ENCODE assay signal across 21 cellular contexts in the genomic region with DNA sequence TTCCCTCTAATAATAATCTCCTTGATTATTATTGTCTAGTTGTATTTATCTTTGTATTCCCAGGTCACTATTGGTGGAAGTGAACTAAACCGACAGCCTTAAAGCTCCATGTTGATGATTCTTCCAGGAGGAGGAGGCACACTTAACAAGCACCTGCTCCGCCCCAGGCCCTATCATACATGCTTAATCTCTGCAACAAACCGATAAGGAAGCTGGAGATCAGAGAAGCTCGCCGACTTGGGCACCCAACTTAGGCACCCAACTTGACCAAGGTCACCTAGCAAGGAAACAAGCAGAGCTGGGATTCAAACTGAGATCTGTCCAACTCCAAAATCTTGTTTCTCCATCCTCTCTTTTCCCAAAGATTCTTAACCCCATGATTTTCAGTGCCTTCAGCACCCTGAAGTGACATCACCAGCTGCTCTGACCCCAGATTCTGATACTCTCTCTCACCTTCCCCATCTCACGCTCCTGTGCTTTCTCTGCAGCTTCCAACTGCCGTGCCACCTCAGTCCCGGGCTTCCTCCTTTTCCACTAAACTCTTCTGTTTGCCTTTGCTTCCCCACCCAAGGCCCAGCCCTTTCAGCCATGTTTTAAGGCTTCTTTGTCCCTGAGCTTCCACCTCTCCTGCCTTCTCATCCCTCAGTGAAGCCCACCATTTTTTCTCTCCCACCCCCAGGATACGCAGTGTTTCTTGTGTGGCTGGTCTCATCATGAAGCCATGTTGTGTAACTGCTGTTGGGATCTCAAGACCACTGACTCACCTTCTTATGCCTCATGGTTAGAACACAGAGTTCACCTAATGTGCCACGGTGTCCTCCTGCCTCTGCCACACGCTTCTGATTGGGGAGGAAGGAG. TPM values are rescaled to one million over a fixed set of nuclear protein-coding genes. Genes with fewer than 3 reads are reported as not detected.
DNase-seq lines count a peak whose midpoint lies in the region; ATAC-seq, FAIRE-seq and TF ChIP-seq lines count a peak whose summit lies in the region.
"Had no signal": no experiment of that assay in that cellular context is flagged by ENCODE, and none has a peak within 500 bp of the region (broad histone marks: within the 10 kb centered on the region; RNA-seq: fewer than 3 reads in every experiment).

No MANE protein-coding gene starts in this region.

- DNase-seq in A549 (ENCODE audit: low read depth in 1 of 2, low spot score in 1 of 2) = no peak
- peak; percentile 45 for DNase-seq in IMR-90
- peak in 3 of 4 experiments; percentile 4 to 40 (median 31) for DNase-seq in K562 (ENCODE audit: extremely low read depth in 1 of 4, low spot score in 3 of 4)
- DNase-seq in AML-193 (lab: John Stamatoyannopoulos, UW) = no peak
- no peak for DNase-seq in activated CD4-positive, alpha-beta T cell treated with anti-CD3 and anti-CD28 coated beads for 1 hour
- DNase-seq in tibial artery = no peak
- DNase-seq: activated CD4-positive, alpha-beta memory T cell treated with anti-CD3 and anti-CD28 coated beads for 36 hours; activated CD8-positive, alpha-beta memory T cell treated with anti-CD3 and anti-CD28 coated beads, Interleukin-2, amount 50 U/mL, for 4 hours; activated naive CD4-positive, alpha-beta T cell treated with anti-CD3 and anti-CD28 coated beads, Interleukin-2, amount 50 U/mL, for 16 hours; anterior cingulate cortex; BE2C; esophagus squamous epithelium; foreskin melanocyte; left cardiac atrium; NCI-H1092; NCI-H526 treated with DMSO at 0.1 percent for 48 hours; RPMI8226 had no signal

- POLR2A ChIA-PET in A549 (lab: Yijun Ruan, JAX) (interaction anchor here (1.2 to 2.0 kb wide), 2 partner anchors 30 to 38 kb away, joined by 4 to 11 read pairs; partner anchors contain the start of gene KRT8), IMR-90 (lab: Charles Lee; ENCODE audit: unreplicated experiment) (no interaction called here), K562 (lab: Yijun Ruan, JAX) (interaction anchor here (0.6 to 4.9 kb wide), 5 partner anchors 8 to 572 kb away, joined by 3 to 30 read pairs (median 17); partner anchors contain the start of gene KRT18)

- ATAC-seq in A549 (no peak), IMR-90 (ENCODE audit: low read depth) (no peak), K562 (no peak), GM21786 (IDR thresholded peaks at IDR 0.05; ENCODE audit: unreplicated experiment) (no peak)
- ATAC-seq: left cardiac atrium had no signal

- H2BK120ac ChIP-seq in IMR-90 (ENCODE audit: low read depth, low read length) = no peak overlapping the region

- no peak for TF ChIP-seq EP300 in A549 (IDR thresholded peaks at IDR 0.05)
- no peak for TF ChIP-seq EP300 in K562 (IDR thresholded peaks at IDR 0.05; ENCODE audit: low read length)

- peak overlapping the region; percentile 17; the same call in 1 of the 2 replicates for H2AK5ac ChIP-seq in IMR-90 (ENCODE audit: low read depth, low read length)

- no peak overlapping the region for H3K18ac ChIP-seq in IMR-90 (ENCODE audit: low read depth, low read length)

- WGBS in A549 (ENCODE audit: missing lambda C conversion rate) = 90% methylated on average over 11 of the region's 11 CpGs
- 93% methylated on average over 7 of the region's 11 CpGs; no CpG with 5 or more reads in 1 of the 2 experiments for WGBS in IMR-90 (ENCODE audit: extremely low coverage in 2 of 2, insufficient read length in 1 of 2), 2 experiments
- WGBS in K562 (ENCODE audit: insufficient coverage, low coverage, missing lambda C conversion rate) = 25% methylated on average over 10 of the region's 11 CpGs

- intact Hi-C loops in IMR-90 (cut with micrococcal nuclease) (no loop called here), K562 (cut with micrococcal nuclease) (no loop called here), tibial artery (cut with DNase I; ENCODE audit: low total_unique reads) (no loop called here)

- H3K4me3 ChIP-seq in A549 = no peak overlapping the region
- H3K4me3 ChIP-seq in IMR-90 (ENCODE audit: insufficient read depth, low read depth, low read length) = no peak overlapping the region
- no peak overlapping the region for H3K4me3 ChIP-seq in K562
- H3K4me3 ChIP-seq in mucosa of rectum (ENCODE audit: low read length in 2 of 2) = peak overlapping the region; percentile 20 to 30
- H3K4me3 ChIP-seq in tibial artery = no peak overlapping the region
- H3K4me3 ChIP-seq: esophagus squamous epithelium, SJSA1 had no signal

- no peak overlapping the region for H4K91ac ChIP-seq in IMR-90 (ENCODE audit: insufficient read depth, low read depth, low read length)

- no peak overlapping the region for H2BK15ac ChIP-seq in IMR-90 (ENCODE audit: low read depth, low read length)

- H3K9ac ChIP-seq in IMR-90 (ENCODE audit: low read depth, low read length) (no peak overlapping the region), K562 (ENCODE audit: insufficient read depth in 1 of 2, low read depth in 2 of 2, low read length in 2 of 2) (no peak overlapping the region), mucosa of rectum (ENCODE audit: low read depth in 1 of 2, low read length in 2 of 2) (peak overlapping the region; percentile 34 to 49)

- peaks cover 11% of the 10 kb centered on the region; the same call in 1 of the 2 replicates for H3K9me1 ChIP-seq in IMR-90 (ENCODE audit: insufficient read depth, low read length)
- no peaks in the 10 kb centered on the region for H3K9me1 ChIP-seq in K562 (ENCODE audit: control insufficient read depth, insufficient read depth, low read length)

- BruUV-seq in IMR-90 (replicated peaks; lab: Mats Ljungman, UMichigan) = no TSS peak
- BruUV-seq in K562 (replicated peaks; lab: Mats Ljungman, UMichigan) = no TSS peak

- no peak overlapping the region for H2AK9ac ChIP-seq in IMR-90 (replicated peaks; ENCODE audit: low read depth, low read length, poor library complexity)

- in situ Hi-C loops in IMR-90 (cut with MboI; ENCODE audit: low sequenced_read_pairs) = no loop called here
- in situ Hi-C loops in K562 (cut with MboI) = no loop called here

- H3K4me1 ChIP-seq in A549 (peaks cover 50% of the 10 kb centered on the region), IMR-90 (ENCODE audit: control insufficient read depth, insufficient read depth, low read length) (peaks cover 21% of the 10 kb centered on the region), K562 (replicated peaks in 1 of 2; ENCODE audit: control insufficient read depth in 2 of 2, insufficient read depth in 2 of 2, low read length in 2 of 2) (peaks cover 41 to 46% of the 10 kb centered on the region in 2 experiments), mucosa of rectum (ENCODE audit: control insufficient read depth in 2 of 2, insufficient read depth in 2 of 2, low read length in 2 of 2) (peaks cover 22 to 37% of the 10 kb centered on the region in 2 donors), tibial artery (no peaks in the 10 kb centered on the region)
- H3K4me1 ChIP-seq: BE2C had no signal

- H2BK20ac ChIP-seq in IMR-90 (ENCODE audit: low read depth, low read length) = no peak overlapping the region

- TF ChIP-seq RAD21 in A549 (conservative IDR thresholded peaks at IDR 0.05 in 1 of 2, IDR thresholded peaks at IDR 0.05 in 1 of 2) (no peak), IMR-90 (IDR thresholded peaks at IDR 0.05; ENCODE audit: low read length) (no peak), K562 (CRISPR knock-in tag; conservative IDR thresholded peaks at IDR 0.05 in 1 of 2, IDR thresholded peaks at IDR 0.05 in 1 of 2) (no peak)

- H3K9me3 ChIP-seq in A549 (peaks cover 6% of the 10 kb centered on the region; the same call in 2 of the 3 replicates), IMR-90 (ENCODE audit: control insufficient read depth, insufficient read depth, low read length) (no peaks in the 10 kb centered on the region; the same call in 1 of the 2 replicates), K562 (replicated peaks; ENCODE audit: control insufficient read depth, insufficient read depth, low read depth, low read length) (no peaks in the 10 kb centered on the region), mucosa of rectum (ENCODE audit: control insufficient read depth in 2 of 2, low read length in 2 of 2) (no peaks in the 10 kb centered on the region), tibial artery (no peaks in the 10 kb centered on the region)
- H3K9me3 ChIP-seq: BE2C, esophagus squamous epithelium, SJSA1 had no signal

- H3K4ac ChIP-seq in IMR-90 (ENCODE audit: low read depth, low read length) = no peak overlapping the region

- H3K23ac ChIP-seq in IMR-90 (ENCODE audit: low read depth, low read length) = no peak overlapping the region

- H3K36me3 ChIP-seq in IMR-90 (ENCODE audit: control insufficient read depth, insufficient read depth, low read length) (no peaks in the 10 kb centered on the region), K562 (ENCODE audit: control insufficient read depth, insufficient read depth, low read length) (peaks cover 2% of the 10 kb centered on the region; the same call in 1 of the 3 replicates), mucosa of rectum (ENCODE audit: control insufficient read depth in 2 of 2, insufficient read depth in 2 of 2, low read length in 2 of 2) (no peaks in the 10 kb centered on the region), tibial artery (no peaks in the 10 kb centered on the region)
- H3K36me3 ChIP-seq: BE2C, esophagus squamous epithelium, SJSA1 had no signal

- H3K27me3 ChIP-seq in IMR-90 (ENCODE audit: control insufficient read depth, insufficient read depth, low read length) (no peaks in the 10 kb centered on the region), K562 (ENCODE audit: control insufficient read depth in 2 of 2, insufficient read depth in 2 of 2, low read length in 2 of 2) (no peaks in the 10 kb centered on the region), mucosa of rectum (ENCODE audit: control insufficient read depth in 2 of 2, insufficient read depth in 2 of 2, low read length in 2 of 2) (no peaks in the 10 kb centered on the region), tibial artery (peaks cover 0 to 5% of the 10 kb centered on the region in 2 donors)
- H3K27me3 ChIP-seq: BE2C, SJSA1 had no signal

- H3K79me1 ChIP-seq in IMR-90 (ENCODE audit: low read depth in 1 of 2, low read length in 2 of 2) = peaks cover 7 to 25% of the 10 kb centered on the region in 2 experiments; a peak in 2 of 4 replicates

- H3K14ac ChIP-seq in IMR-90 (replicated peaks; ENCODE audit: low read depth, low read length) = no peak overlapping the region

- no peak overlapping the region for H4K8ac ChIP-seq in IMR-90 (ENCODE audit: low read depth in 2 of 2, low read length in 2 of 2)

- FAIRE-seq in A549 (lab: Jason Lieb, UNC) (no peak), K562 (lab: Jason Lieb, UNC) (peak; percentile 51)

- no peak overlapping the region for H4K5ac ChIP-seq in IMR-90 (ENCODE audit: low read depth, low read length)

- TF ChIP-seq CTCF in A549 (IDR thresholded peaks at IDR 0.05) (no peak), IMR-90 (conservative IDR thresholded peaks at IDR 0.05; ENCODE audit: low read depth, low read length) (no peak), K562 (IDR thresholded peaks at IDR 0.05 in 2 of 3, conservative IDR thresholded peaks at IDR 0.05 in 1 of 3; ENCODE audit: insufficient read depth in 2 of 3, low read depth in 1 of 3, low read length in 3 of 3) (no peak), tibial artery (IDR thresholded peaks at IDR 0.05) (no peak)

- H3K4me2 ChIP-seq in A549 (peak overlapping the region; percentile 9; the same call in 1 of the 3 replicates), IMR-90 (ENCODE audit: low read depth, low read length) (no peak overlapping the region), K562 (ENCODE audit: insufficient read depth, low read length) (no peak overlapping the region)

- no peaks in the 10 kb centered on the region; the same call in 1 of the 3 replicates for H3K79me2 ChIP-seq in K562 (ENCODE audit: control insufficient read depth, insufficient read depth, low read length)

- CTCF ChIA-PET in A549 (lab: Yijun Ruan, JAX) = interaction anchor here (0.7 to 4.8 kb wide), 15 partner anchors 9 to 799 kb away, joined by 3 to 37 read pairs (median 5); partner anchors contain the start of gene KRT8
- CTCF ChIA-PET in IMR-90 (lab: Yijun Ruan, JAX) = interaction anchor here (1.0 kb wide), 1 partner anchor 57 kb away, joined by 3 read pairs; no protein-coding TSS in a partner anchor
- CTCF ChIA-PET in K562 (lab: Yijun Ruan, JAX; ENCODE audit: low intra/inter-chr PET ratio) = no interaction called here

- dilution Hi-C loops in IMR-90 (cut with HindIII; ENCODE audit: low sequenced_read_pairs, unreplicated experiment) = no loop called here

- TF ChIP-seq POLR2A in A549 (IDR thresholded peaks at IDR 0.05; ENCODE audit: low read length) (no peak), IMR-90 (IDR thresholded peaks at IDR 0.05; ENCODE audit: low read depth, low read length) (no peak), K562 (conservative IDR thresholded peaks at IDR 0.05) (no peak)

- H4K20me1 ChIP-seq in IMR-90 (ENCODE audit: insufficient read depth, low read length) (no peaks in the 10 kb centered on the region), K562 (replicated peaks; ENCODE audit: control insufficient read depth, insufficient read depth, low read length) (peaks cover 3% of the 10 kb centered on the region; the same call in 1 of the 2 replicates)

- H2BK5ac ChIP-seq in IMR-90 (ENCODE audit: low read depth, low read length, poor library complexity, severe bottlenecking) = no peak overlapping the region

- no peak overlapping the region for H2AFZ ChIP-seq in IMR-90 (replicated peaks; ENCODE audit: low read length, poor library complexity)
- H2AFZ ChIP-seq in K562 (ENCODE audit: low read depth, low read length) = no peak overlapping the region

- H3K27ac ChIP-seq in A549 (peak overlapping the region; percentile 96 to 97), IMR-90 (ENCODE audit: insufficient read depth, low read length) (no peak overlapping the region), K562 (ENCODE audit: extremely low read depth, low read depth, low read length) (no peak overlapping the region), mucosa of rectum (ENCODE audit: low read depth in 2 of 2, low read length in 2 of 2) (peak overlapping the region; percentile 84 to 87), tibial artery (no peak overlapping the region)
- H3K27ac ChIP-seq: esophagus squamous epithelium, SJSA1 had no signal

- H3K56ac ChIP-seq in IMR-90 (ENCODE audit: extremely low read depth, insufficient read depth, low read length) = no peak overlapping the region

RNA-seq across cellular contexts. Expression of gene KRT18, which starts 6.6 kb away (rescaled TPM):
- polyA plus RNA-seq in A549 (2011; rRNA removed) (2,476 and 2,635 TPM in 2 replicates), A549 (2017; fragmentation: RNase III; extraction: RNeasy Plus Mini Kit Qiagen cat#74134 plus additional on column Dnase treatment) (2,534 to 2,941 TPM (median 2,752 TPM) in 3 replicates), IMR-90 (2012; rRNA removed) (272 and 287 TPM in 2 replicates), K562 (2011; rRNA removed) (349 and 358 TPM in 2 replicates), K562 (2014; fragmentation: Illumina TruSeq; extraction: Trizol) (323 and 346 TPM in 2 replicates), K562 (2014; fragmentation: Nextera tagmentation; extraction: Ambion mirVana) (10 to 100 TPM; 26.3 to 34.2 TPM), K562 (2014; rRNA removed) (231 and 235 TPM in 2 replicates)
- 2,127 and 2,527 TPM in 2 replicates for polyA plus RNA-seq in A549 (2012; cell fraction: cytosol; rRNA removed)
- polyA plus RNA-seq in A549 (2012; cell fraction: nucleus; rRNA removed) = 3,075 and 3,600 TPM in 2 replicates
- polyA minus RNA-seq in A549 (2011; rRNA and poly(A)+ RNA removed) = 2,971 and 3,475 TPM in 2 replicates
- total RNA-seq in IMR-90 (2012; rRNA removed) (465 and 488 TPM in 2 replicates), K562 (2014; rRNA removed) (486 and 561 TPM in 2 replicates), K562 (2014; rRNA removed; fragmentation: Illumina TruSeq; extraction: Trizol) (206 and 246 TPM in 2 replicates), K562 (2015; rRNA removed; fragmentation: Illumina TruSeq; extraction: Trizol) (279 and 281 TPM in 2 replicates), K562 (2021) (332 and 346 TPM in 2 replicates)
- 215 and 331 TPM in 2 replicates for polyA plus RNA-seq in IMR-90 (2012; cell fraction: cytosol; rRNA removed)
- polyA plus RNA-seq in IMR-90 (2012; cell fraction: nucleus; rRNA removed; ENCODE audit: low replicate concordance) = 179 and 252 TPM in 2 replicates
- 104 and 217 TPM in 2 replicates for total RNA-seq in K562 (2011; cell fraction: chromatin; rRNA removed; ENCODE audit: low replicate concordance)
- total RNA-seq in K562 (2011; cell fraction: nucleolus; rRNA removed) = 123 and 155 TPM in 2 replicates
- 141 and 184 TPM in 2 replicates for total RNA-seq in K562 (2011; cell fraction: nucleoplasm; rRNA removed)
- 448 and 603 TPM in 2 replicates for polyA plus RNA-seq in K562 (2011; cell fraction: cytosol; rRNA removed)
- polyA plus RNA-seq in K562 (2011; cell fraction: nucleus; rRNA removed) = 384 and 542 TPM in 2 replicates
- polyA plus RNA-seq in K562 (2012) = 369 and 519 TPM in 2 replicates
- 306 and 320 TPM in 2 replicates for polyA minus RNA-seq in K562 (2011; rRNA and poly(A)+ RNA removed)
- polyA minus RNA-seq in K562 (2011; cell fraction: cytosol; rRNA and poly(A)+ RNA removed) = 439 and 476 TPM in 2 replicates
- 86.2 and 137 TPM in 2 replicates for polyA minus RNA-seq in K562 (2011; cell fraction: nucleus; rRNA and poly(A)+ RNA removed)
- total RNA-seq: myocyte had no signal

RNA-seq across cellular contexts. Expression of gene KRT8, which starts 37.4 kb away (rescaled TPM):
- 1,385 and 2,250 TPM in 2 replicates for polyA plus RNA-seq in A549 (2011; rRNA removed)
- 2,547 and 2,774 TPM in 2 replicates for polyA plus RNA-seq in A549 (2012; cell fraction: cytosol; rRNA removed)
- 3,370 and 4,681 TPM in 2 replicates for polyA plus RNA-seq in A549 (2012; cell fraction: nucleus; rRNA removed)
- 3,173 to 3,781 TPM (median 3,633 TPM) in 3 replicates for polyA plus RNA-seq in A549 (2017; fragmentation: RNase III; extraction: RNeasy Plus Mini Kit Qiagen cat#74134 plus additional on column Dnase treatment)
- polyA minus RNA-seq in A549 (2011; rRNA and poly(A)+ RNA removed) = 2,077 and 2,477 TPM in 2 replicates
- 10.9 and 14.2 TPM in 2 replicates for total RNA-seq in IMR-90 (2012; rRNA removed)
- polyA plus RNA-seq in IMR-90 (2012; rRNA removed) = 38.6 and 39.3 TPM in 2 replicates
- polyA plus RNA-seq in IMR-90 (2012; cell fraction: cytosol; rRNA removed) = 30.9 and 49.3 TPM in 2 replicates
- 26.9 and 31.3 TPM in 2 replicates for polyA plus RNA-seq in IMR-90 (2012; cell fraction: nucleus; rRNA removed; ENCODE audit: low replicate concordance)
- total RNA-seq in K562 (2011; cell fraction: chromatin; rRNA removed; ENCODE audit: low replicate concordance) = 132 and 303 TPM in 2 replicates
- total RNA-seq in K562 (2011; cell fraction: nucleolus; rRNA removed) = 225 and 301 TPM in 2 replicates
- total RNA-seq in K562 (2011; cell fraction: nucleoplasm; rRNA removed) = 196 and 242 TPM in 2 replicates
- total RNA-seq in K562 (2014; rRNA removed) = 262 and 326 TPM in 2 replicates
- 157 and 159 TPM in 2 replicates for total RNA-seq in K562 (2014; rRNA removed; fragmentation: Illumina TruSeq; extraction: Trizol)
- 193 and 197 TPM in 2 replicates for total RNA-seq in K562 (2015; rRNA removed; fragmentation: Illumina TruSeq; extraction: Trizol)
- 364 and 392 TPM in 2 replicates for total RNA-seq in K562 (2021)
- 616 and 661 TPM in 2 replicates for polyA plus RNA-seq in K562 (2011; rRNA removed)
- 730 and 1,428 TPM in 2 replicates for polyA plus RNA-seq in K562 (2011; cell fraction: cytosol; rRNA removed)
- 253 and 293 TPM in 2 replicates for polyA plus RNA-seq in K562 (2011; cell fraction: nucleus; rRNA removed)
- 420 and 432 TPM in 2 replicates for polyA plus RNA-seq in K562 (2012)
- 260 and 315 TPM in 2 replicates for polyA plus RNA-seq in K562 (2014; fragmentation: Illumina TruSeq; extraction: Trizol)
- polyA plus RNA-seq in K562 (2014; fragmentation: Nextera tagmentation; extraction: Ambion mirVana) = 10 to 100 TPM; 41.5 to 49.8 TPM
- 388 and 435 TPM in 2 replicates for polyA plus RNA-seq in K562 (2014; rRNA removed)
- polyA minus RNA-seq in K562 (2011; rRNA and poly(A)+ RNA removed) = 930 and 1,077 TPM in 2 replicates
- 578 and 629 TPM in 2 replicates for polyA minus RNA-seq in K562 (2011; cell fraction: cytosol; rRNA and poly(A)+ RNA removed)
- 134 and 183 TPM in 2 replicates for polyA minus RNA-seq in K562 (2011; cell fraction: nucleus; rRNA and poly(A)+ RNA removed)

Comparison
In these comparisons a context has a peak if more than half of its experiments do, and no peak if none do; other contexts are left out.
1. DNase-seq: peak in IMR-90 (single experiment) and K562 (3 of 4); none in A549 (0 of 2), AML-193 (0 of 2), activated CD4-positive, alpha-beta T cell treated with anti-CD3 and anti-CD28 coated beads for 1 hour (single experiment) and tibial artery (0 of 2).
2. H3K27ac ChIP-seq: peak in A549 (2 of 2) and mucosa of rectum (2 of 2); none in IMR-90 (single experiment), K562 (single experiment) and tibial artery (0 of 2).
3. H3K4me3 ChIP-seq: peak in mucosa of rectum (2 of 2); none in A549 (single experiment), IMR-90 (single experiment), K562 (single experiment) and tibial artery (0 of 2).
4. H3K9ac ChIP-seq: peak in mucosa of rectum (2 of 2); none in IMR-90 (single experiment) and K562 (0 of 2).